In genomic region chr14:104462651-104463630, GRCh38 we compare ENCODE assay signal across 17 cellular contexts.
DNase-seq lines count a peak whose midpoint lies in the region; ATAC-seq, FAIRE-seq and TF ChIP-seq lines count a peak whose summit lies in the region.
"Had no signal": no experiment of that assay in that cellular context is flagged by ENCODE, and none has a peak within 500 bp of the region (broad histone marks: within the 10 kb centered on the region; RNA-seq: fewer than 3 reads in every experiment).

No MANE protein-coding gene starts in this region.

- no peak overlapping the region for H3K9ac ChIP-seq in neural progenitor cell

- H3K79me2 ChIP-seq in neural progenitor cell (ENCODE audit: low read depth): no peaks in the 10 kb centered on the region

- peak overlapping the region; percentile 99 for H3K4me2 ChIP-seq in neural progenitor cell

- H3K27ac ChIP-seq in neural progenitor cell: no peak overlapping the region
- H3K27ac ChIP-seq: colonic mucosa had no signal

- no peak for TF ChIP-seq CTCF in brain (conservative IDR thresholded peaks at IDR 0.05)
- TF ChIP-seq CTCF in neural progenitor cell (IDR thresholded peaks at IDR 0.05): no peak

- no peak for FAIRE-seq in RCC 7860 (lab: Jason Lieb, UNC)
- FAIRE-seq: GM12891 had no signal

- H3K36me3 ChIP-seq in neural progenitor cell: no peaks in the 10 kb centered on the region
- H3K36me3 ChIP-seq: colonic mucosa had no signal

- no peak overlapping the region for H3K4me3 ChIP-seq in neural progenitor cell
- H3K4me3 ChIP-seq: colonic mucosa, mucosa of descending colon had no signal

- ATAC-seq in GM21717 (IDR thresholded peaks at IDR 0.05; ENCODE audit: unreplicated experiment) (no peak), GM19023 (IDR thresholded peaks at IDR 0.05; ENCODE audit: unreplicated experiment) (no peak)
- ATAC-seq: mucosa of descending colon had no signal

- peak; percentile 34 for DNase-seq in SKM-1 treated with dmso at 0.1 percent for 144 hours (lab: John Stamatoyannopoulos, UW; ENCODE audit: unreplicated experiment)
- no peak for DNase-seq in SKM-1 (lab: John Stamatoyannopoulos, UW; ENCODE audit: unreplicated experiment)
- peak; percentile 2 for DNase-seq in LHCN-M2 (ENCODE audit: low read depth)
- no peak for DNase-seq in neural progenitor cell (ENCODE audit: low spot score)
- no peak for DNase-seq in RCC 7860 (ENCODE audit: low spot score)
- DNase-seq: activated CD4-positive, alpha-beta T cell treated with anti-CD3 and anti-CD28 coated beads, Interleukin-2, amount 50 U/mL, for 1 hour; colonic mucosa; kidney glomerular epithelial cell; mucosa of descending colon; NCI-H187 treated with DMSO at 0.1 percent for 48 hours; NK-92 treated with Interleukin-12 subunit alpha and Interleukin-12 subunit beta, amount 100 ng/mL, for 24 hours; stimulated activated CD4-positive, alpha-beta T cell treated with anti-CD3 and anti-CD28 coated beads, Interleukin-12 subunit alpha, Interleukin-12 subunit beta, amount 100 ng/mL, for 4 hours; T-helper 9 cell had no signal

- H3K4me3 Mint-ChIP-seq in brain: peak overlapping the region; percentile 37 to 69 (median 50)
- H3K4me3 Mint-ChIP-seq in neural progenitor cell: peak overlapping the region; percentile 48

- peak overlapping the region in 3 of 5 experiments; percentile 4 to 39 (median 34) for H3K27ac Mint-ChIP-seq in brain
- H3K27ac Mint-ChIP-seq in neural progenitor cell: no peak overlapping the region

- H3F3A ChIP-seq in neural progenitor cell (ENCODE audit: low read depth): peaks cover 19% of the 10 kb centered on the region

- H3K4me1 Mint-ChIP-seq in brain (peaks cover 19% of the 10 kb centered on the region), neural progenitor cell (peaks cover 12% of the 10 kb centered on the region)

- H3K9me3 Mint-ChIP-seq in brain (peaks cover 0 to 7% (median 4%) of the 10 kb centered on the region in 5 experiments), neural progenitor cell (peaks cover under 1% of the 10 kb centered on the region)

- H3K27me3 ChIP-seq in neural progenitor cell: peaks cover 62% of the 10 kb centered on the region

- no peak overlapping the region for H2AFZ ChIP-seq in neural progenitor cell (replicated peaks)

- H3K9me3 ChIP-seq in neural progenitor cell (ENCODE audit: low read depth): no peaks in the 10 kb centered on the region
- H3K9me3 ChIP-seq: colonic mucosa, mucosa of descending colon had no signal

- H3K27me3 Mint-ChIP-seq in brain (peaks cover 24% of the 10 kb centered on the region), neural progenitor cell (ENCODE audit: insufficient read depth, low read depth) (peaks cover 21% of the 10 kb centered on the region)

- peaks cover 8% of the 10 kb centered on the region for H3K4me1 ChIP-seq in neural progenitor cell
- H3K4me1 ChIP-seq: colonic mucosa had no signal

- no peaks in the 10 kb centered on the region for H4K20me1 ChIP-seq in neural progenitor cell (ENCODE audit: low read depth)

- H3K36me3 Mint-ChIP-seq in brain: no peaks in the 10 kb centered on the region
- no peaks in the 10 kb centered on the region for H3K36me3 Mint-ChIP-seq in neural progenitor cell

Comparison
In these comparisons a context has a peak if more than half of its experiments do, and no peak if none do; other contexts are left out.
1. DNase-seq: peak in SKM-1 treated with dmso at 0.1 percent for 144 hours (single experiment) and LHCN-M2 (single experiment); none in SKM-1 (single experiment), neural progenitor cell (single experiment) and RCC 7860 (single experiment).